Comparison of ENCODE assay signal across 23 cellular contexts in genomic region chr6:109450801-109451200, GRCh38. TPM values are rescaled to one million over a fixed set of nuclear protein-coding genes. Genes with fewer than 3 reads are reported as not detected.
DNase-seq lines count a peak whose midpoint lies in the region; ATAC-seq and TF ChIP-seq lines count a peak whose summit lies in the region.
"Had no signal": no experiment of that assay in that cellular context is flagged by ENCODE, and none has a peak within 500 bp of the region (broad histone marks: within the 10 kb centered on the region; RNA-seq: fewer than 3 reads in every experiment).

No MANE protein-coding gene starts in this region.

- no TSS peak for BruUV-seq in Calu3 (replicated peaks; lab: Mats Ljungman, UMichigan)

- H3K4me3 ChIP-seq in CD8-positive, alpha-beta memory T cell (ENCODE audit: low read length) = no peak overlapping the region
- H3K4me3 ChIP-seq: breast epithelium, Peyer's patch, suprapubic skin had no signal

- peaks cover 48% of the 10 kb centered on the region for H3K36me3 Mint-ChIP-seq in activated CD8-positive, alpha-beta T cell treated with anti-CD3 and anti-CD28 coated beads, Interleukin-2, amount 10 ng/mL, durations not matched to agents 7 days and 5 days (ENCODE audit: low read depth)
- peaks cover 11% of the 10 kb centered on the region for H3K36me3 Mint-ChIP-seq in activated CD8-positive, alpha-beta T cell treated with anti-CD3 and anti-CD28 coated beads for 36 hours (ENCODE audit: low read depth)
- H3K36me3 Mint-ChIP-seq in CD8-positive, alpha-beta memory T cell = peaks cover 0 to 40% (median 3%) of the 10 kb centered on the region in 3 donors
- peaks cover 39% of the 10 kb centered on the region for H3K36me3 Mint-ChIP-seq in activated T-helper 17 cell treated with anti-CD3 and anti-CD28 coated beads, Interleukin-2, amount 50 U/mL, for 72 hours (ENCODE audit: low read depth)
- peaks cover 61% of the 10 kb centered on the region for H3K36me3 Mint-ChIP-seq in stimulated activated effector memory CD8-positive, alpha-beta T cell treated with anti-CD3 and anti-CD28 coated beads, Interleukin-12 subunit alpha, Interleukin-12 subunit beta, amount 100 ng/mL, for 72 hours
- peaks cover 30% of the 10 kb centered on the region for H3K36me3 Mint-ChIP-seq in Calu3 (ENCODE audit: insufficient read depth, unreplicated experiment)

- POLR2A ChIA-PET in activated CD8-positive, alpha-beta T cell treated with anti-CD3 and anti-CD28 coated beads, Interleukin-2, amount 10 ng/mL, durations not matched to agents 7 days and 5 days (lab: Charles Lee) = interaction anchor here (1.2 to 1.9 kb wide), 5 partner anchors 9 to 83 kb away, joined by 3 to 14 read pairs (median 5); partner anchors contain the start of genes CD164, PPIL6, SMPD2 and ZBTB24
- POLR2A ChIA-PET in activated CD8-positive, alpha-beta T cell treated with anti-CD3 and anti-CD28 coated beads for 36 hours (lab: Charles Lee) = interaction anchor here (0.7 to 2.4 kb wide), 2 partner anchors 10 to 222 kb away, joined by 3 to 16 read pairs; partner anchors contain the start of genes PPIL6 and SMPD2
- POLR2A ChIA-PET in CD8-positive, alpha-beta memory T cell (lab: Charles Lee) = interaction anchor here (3.1 kb wide), 1 partner anchor 10 kb away, joined by 15 read pairs; the partner anchor contains the start of genes PPIL6 and SMPD2

- ATAC-seq in activated CD8-positive, alpha-beta T cell treated with anti-CD3 and anti-CD28 coated beads, Interleukin-2, amount 10 ng/mL, durations not matched to agents 7 days and 5 days = no peak
- ATAC-seq in activated CD8-positive, alpha-beta T cell treated with anti-CD3 and anti-CD28 coated beads for 36 hours = no peak
- ATAC-seq in activated T-helper 17 cell treated with anti-CD3 and anti-CD28 coated beads, Interleukin-2, amount 50 U/mL, for 72 hours (replicated peaks) = no peak
- ATAC-seq in stimulated activated effector memory CD8-positive, alpha-beta T cell treated with anti-CD3 and anti-CD28 coated beads, Interleukin-12 subunit alpha, Interleukin-12 subunit beta, amount 100 ng/mL, for 72 hours = no peak
- ATAC-seq in HG02588 (IDR thresholded peaks at IDR 0.05; ENCODE audit: unreplicated experiment) = no peak
- ATAC-seq: left cardiac atrium had no signal

- H3K4me1 ChIP-seq in CD8-positive, alpha-beta memory T cell (ENCODE audit: insufficient read depth, low read length) = peaks cover 35% of the 10 kb centered on the region
- H3K4me1 ChIP-seq: breast epithelium had no signal

- no peak overlapping the region for H3K27ac Mint-ChIP-seq in activated CD8-positive, alpha-beta T cell treated with anti-CD3 and anti-CD28 coated beads, Interleukin-2, amount 10 ng/mL, durations not matched to agents 7 days and 5 days
- H3K27ac Mint-ChIP-seq in activated CD8-positive, alpha-beta T cell treated with anti-CD3 and anti-CD28 coated beads for 36 hours = no peak overlapping the region
- peak overlapping the region in 5 of 8 donors; percentile 67 to 88 (median 75) for H3K27ac Mint-ChIP-seq in CD8-positive, alpha-beta memory T cell
- peak overlapping the region; percentile 83 for H3K27ac Mint-ChIP-seq in activated T-helper 17 cell treated with anti-CD3 and anti-CD28 coated beads, Interleukin-2, amount 50 U/mL, for 72 hours
- H3K27ac Mint-ChIP-seq in stimulated activated effector memory CD8-positive, alpha-beta T cell treated with anti-CD3 and anti-CD28 coated beads, Interleukin-12 subunit alpha, Interleukin-12 subunit beta, amount 100 ng/mL, for 72 hours = peak overlapping the region; percentile 87
- H3K27ac Mint-ChIP-seq in Calu3 (ENCODE audit: unreplicated experiment) = no peak overlapping the region

- CTCF ChIA-PET in activated CD8-positive, alpha-beta T cell treated with anti-CD3 and anti-CD28 coated beads, Interleukin-2, amount 10 ng/mL, durations not matched to agents 7 days and 5 days (lab: Charles Lee) = interaction anchor here (1.5 to 2.6 kb wide), 2 partner anchors 10 to 263 kb away, joined by 4 to 12 read pairs; partner anchors contain the start of genes PPIL6 and SMPD2
- CTCF ChIA-PET in activated CD8-positive, alpha-beta T cell treated with anti-CD3 and anti-CD28 coated beads for 36 hours (lab: Charles Lee) = interaction anchor here (2.2 kb wide), 1 partner anchor 10 kb away, joined by 7 read pairs; the partner anchor contains the start of genes PPIL6 and SMPD2
- CTCF ChIA-PET in CD8-positive, alpha-beta memory T cell (lab: Charles Lee) = interaction anchor here (4.2 kb wide), 1 partner anchor 9 kb away, joined by 21 read pairs; the partner anchor contains the start of genes PPIL6 and SMPD2
- CTCF ChIA-PET in Calu3 (lab: Charles Lee) = no interaction called here

- TF ChIP-seq CTCF in activated CD8-positive, alpha-beta T cell treated with anti-CD3 and anti-CD28 coated beads for 36 hours (IDR thresholded peaks at IDR 0.05) = no peak
- no peak for TF ChIP-seq CTCF in Calu3 (IDR thresholded peaks at IDR 0.05; ENCODE audit: unreplicated experiment)

- no peaks in the 10 kb centered on the region for H3K36me3 ChIP-seq in CD8-positive, alpha-beta memory T cell (ENCODE audit: insufficient read depth, low read length)
- H3K36me3 ChIP-seq: breast epithelium had no signal

- intact Hi-C loops in activated CD8-positive, alpha-beta T cell treated with anti-CD3 and anti-CD28 coated beads for 36 hours (cut with micrococcal nuclease) = no loop called here
- intact Hi-C loops in Calu3 (cut with micrococcal nuclease; ENCODE audit: unreplicated experiment) = no loop called here

- no peaks in the 10 kb centered on the region for H3K9me3 ChIP-seq in CD8-positive, alpha-beta memory T cell (ENCODE audit: low read length)
- H3K9me3 ChIP-seq: breast epithelium, Peyer's patch, suprapubic skin had no signal

- H3K4me3 Mint-ChIP-seq in activated CD8-positive, alpha-beta T cell treated with anti-CD3 and anti-CD28 coated beads, Interleukin-2, amount 10 ng/mL, durations not matched to agents 7 days and 5 days = no peak overlapping the region
- H3K4me3 Mint-ChIP-seq in activated CD8-positive, alpha-beta T cell treated with anti-CD3 and anti-CD28 coated beads for 36 hours = no peak overlapping the region
- H3K4me3 Mint-ChIP-seq in CD8-positive, alpha-beta memory T cell = peak overlapping the region in 2 of 7 donors; percentile 19 to 58
- no peak overlapping the region for H3K4me3 Mint-ChIP-seq in activated T-helper 17 cell treated with anti-CD3 and anti-CD28 coated beads, Interleukin-2, amount 50 U/mL, for 72 hours
- no peak overlapping the region for H3K4me3 Mint-ChIP-seq in stimulated activated effector memory CD8-positive, alpha-beta T cell treated with anti-CD3 and anti-CD28 coated beads, Interleukin-12 subunit alpha, Interleukin-12 subunit beta, amount 100 ng/mL, for 72 hours
- H3K4me3 Mint-ChIP-seq in Calu3 (ENCODE audit: low read depth, unreplicated experiment) = no peak overlapping the region

- no peaks in the 10 kb centered on the region for H3K9me3 Mint-ChIP-seq in activated CD8-positive, alpha-beta T cell treated with anti-CD3 and anti-CD28 coated beads, Interleukin-2, amount 10 ng/mL, durations not matched to agents 7 days and 5 days (ENCODE audit: insufficient read depth)
- no peaks in the 10 kb centered on the region for H3K9me3 Mint-ChIP-seq in activated CD8-positive, alpha-beta T cell treated with anti-CD3 and anti-CD28 coated beads for 36 hours
- no peaks in the 10 kb centered on the region for H3K9me3 Mint-ChIP-seq in CD8-positive, alpha-beta memory T cell
- no peaks in the 10 kb centered on the region for H3K9me3 Mint-ChIP-seq in activated T-helper 17 cell treated with anti-CD3 and anti-CD28 coated beads, Interleukin-2, amount 50 U/mL, for 72 hours
- H3K9me3 Mint-ChIP-seq in stimulated activated effector memory CD8-positive, alpha-beta T cell treated with anti-CD3 and anti-CD28 coated beads, Interleukin-12 subunit alpha, Interleukin-12 subunit beta, amount 100 ng/mL, for 72 hours = no peaks in the 10 kb centered on the region
- no peaks in the 10 kb centered on the region for H3K9me3 Mint-ChIP-seq in Calu3 (ENCODE audit: low read depth, unreplicated experiment)

- no peaks in the 10 kb centered on the region for H3K27me3 ChIP-seq in CD8-positive, alpha-beta memory T cell (ENCODE audit: insufficient read depth, low read length, poor library complexity, severe bottlenecking)
- H3K27me3 ChIP-seq: breast epithelium, Peyer's patch, suprapubic skin had no signal

- H3K27ac ChIP-seq in CD8-positive, alpha-beta memory T cell (ENCODE audit: low read depth, low read length) = no peak overlapping the region
- H3K27ac ChIP-seq: breast epithelium, suprapubic skin had no signal

- DNase-seq in activated CD8-positive, alpha-beta T cell treated with anti-CD3 and anti-CD28 coated beads, Interleukin-2, amount 10 ng/mL, durations not matched to agents 7 days and 5 days = peak; percentile 19
- no peak for DNase-seq in activated CD8-positive, alpha-beta T cell treated with anti-CD3 and anti-CD28 coated beads for 36 hours
- no peak for DNase-seq in CD8-positive, alpha-beta memory T cell
- peak in 1 of 2 donors; percentile 30 for DNase-seq in stimulated activated effector memory CD8-positive, alpha-beta T cell treated with anti-CD3 and anti-CD28 coated beads, Interleukin-12 subunit alpha, Interleukin-12 subunit beta, amount 100 ng/mL, for 72 hours (ENCODE audit: low spot score in 2 of 2)
- no peak for DNase-seq in Calu3
- DNase-seq: ACHN; activated T-cell treated with anti-CD3 and anti-CD28 coated beads for 4 hours; amniotic stem cell; C1 segment of cervical spinal cord; effector CD8-positive, alpha-beta T cell; HCEC 1CT; KBM-7; left cardiac atrium; NCI-H1436; NCI-H2171; NCI-H524 treated with DMSO at 0.1 percent for 48 hours; small intestine; stimulated activated CD4-positive, alpha-beta T cell treated with anti-CD3 and anti-CD28 coated beads, Interleukin-1b, Interleukin-23, amount 100 ng/mL, for 48 hours had no signal

- no peaks in the 10 kb centered on the region for H3K27me3 Mint-ChIP-seq in activated CD8-positive, alpha-beta T cell treated with anti-CD3 and anti-CD28 coated beads, Interleukin-2, amount 10 ng/mL, durations not matched to agents 7 days and 5 days (ENCODE audit: low read depth)
- H3K27me3 Mint-ChIP-seq in activated CD8-positive, alpha-beta T cell treated with anti-CD3 and anti-CD28 coated beads for 36 hours = no peaks in the 10 kb centered on the region
- peaks cover 0 to 1% of the 10 kb centered on the region in 2 donors for H3K27me3 Mint-ChIP-seq in CD8-positive, alpha-beta memory T cell
- no peaks in the 10 kb centered on the region for H3K27me3 Mint-ChIP-seq in activated T-helper 17 cell treated with anti-CD3 and anti-CD28 coated beads, Interleukin-2, amount 50 U/mL, for 72 hours
- H3K27me3 Mint-ChIP-seq in Calu3 (ENCODE audit: unreplicated experiment) = no peaks in the 10 kb centered on the region

- H3K4me1 Mint-ChIP-seq in activated CD8-positive, alpha-beta T cell treated with anti-CD3 and anti-CD28 coated beads, Interleukin-2, amount 10 ng/mL, durations not matched to agents 7 days and 5 days (ENCODE audit: low read depth) = peaks cover 70% of the 10 kb centered on the region
- H3K4me1 Mint-ChIP-seq in activated CD8-positive, alpha-beta T cell treated with anti-CD3 and anti-CD28 coated beads for 36 hours (ENCODE audit: low read depth) = peaks cover 46% of the 10 kb centered on the region
- peaks cover 43 to 61% (median 44%) of the 10 kb centered on the region in 3 donors for H3K4me1 Mint-ChIP-seq in CD8-positive, alpha-beta memory T cell
- peaks cover 28% of the 10 kb centered on the region for H3K4me1 Mint-ChIP-seq in activated T-helper 17 cell treated with anti-CD3 and anti-CD28 coated beads, Interleukin-2, amount 50 U/mL, for 72 hours
- peaks cover 47% of the 10 kb centered on the region for H3K4me1 Mint-ChIP-seq in stimulated activated effector memory CD8-positive, alpha-beta T cell treated with anti-CD3 and anti-CD28 coated beads, Interleukin-12 subunit alpha, Interleukin-12 subunit beta, amount 100 ng/mL, for 72 hours
- H3K4me1 Mint-ChIP-seq in Calu3 (ENCODE audit: low read depth, unreplicated experiment) = no peaks in the 10 kb centered on the region

RNA-seq across cellular contexts. Expression of gene MICAL1, which starts 4.8 kb away (rescaled TPM):
- 10 to 100 TPM; 50.5 to 53.2 TPM for total RNA-seq in activated CD8-positive, alpha-beta T cell treated with anti-CD3 and anti-CD28 coated beads, Interleukin-2, amount 10 ng/mL, durations not matched to agents 7 days and 5 days
- 10 to 100 TPM; 17.7 TPM for total RNA-seq in activated CD8-positive, alpha-beta T cell treated with anti-CD3 and anti-CD28 coated beads for 36 hours
- 10 to 100 TPM; 33.2 to 34.7 TPM for total RNA-seq in CD8-positive, alpha-beta memory T cell
- polyA plus RNA-seq in CD8-positive, alpha-beta memory T cell = 18.8 TPM
- total RNA-seq in activated T-helper 17 cell treated with anti-CD3 and anti-CD28 coated beads, Interleukin-2, amount 50 U/mL, for 72 hours = 10 to 100 TPM; 43.3 to 58.3 TPM
- total RNA-seq in Calu3 (2022) = 22.5 and 25.4 TPM in 2 replicates

RNA-seq across cellular contexts. Expression of gene SMPD2, which starts 10.3 kb away (rescaled TPM):
- 10 to 100 TPM; 15.5 to 15.6 TPM for total RNA-seq in activated CD8-positive, alpha-beta T cell treated with anti-CD3 and anti-CD28 coated beads, Interleukin-2, amount 10 ng/mL, durations not matched to agents 7 days and 5 days
- total RNA-seq in activated CD8-positive, alpha-beta T cell treated with anti-CD3 and anti-CD28 coated beads for 36 hours = 1 to 10 TPM; 8.7 to 9.6 TPM
- 10 to 100 TPM; 15.1 to 15.8 TPM for total RNA-seq in CD8-positive, alpha-beta memory T cell
- 9.4 TPM for polyA plus RNA-seq in CD8-positive, alpha-beta memory T cell
- total RNA-seq in activated T-helper 17 cell treated with anti-CD3 and anti-CD28 coated beads, Interleukin-2, amount 50 U/mL, for 72 hours = 1 to 10 TPM; 8.0 to 9.7 TPM
- 15.9 and 17.3 TPM in 2 replicates for total RNA-seq in Calu3 (2022)

RNA-seq across cellular contexts. Expression of gene PPIL6, which starts 10.4 kb away (rescaled TPM):
- total RNA-seq in activated CD8-positive, alpha-beta T cell treated with anti-CD3 and anti-CD28 coated beads, Interleukin-2, amount 10 ng/mL, durations not matched to agents 7 days and 5 days = under 1 TPM in 1 of 2 experiments, not detected in 1; 0.16 TPM
- under 1 TPM; 0.27 to 0.38 TPM for total RNA-seq in activated CD8-positive, alpha-beta T cell treated with anti-CD3 and anti-CD28 coated beads for 36 hours
- total RNA-seq in CD8-positive, alpha-beta memory T cell = under 1 TPM in 1 of 2 experiments, not detected in 1; 0.13 TPM
- polyA plus RNA-seq in CD8-positive, alpha-beta memory T cell = 0.46 TPM
- under 1 TPM in 1 of 2 donors, not detected in 1; 0.39 TPM for total RNA-seq in activated T-helper 17 cell treated with anti-CD3 and anti-CD28 coated beads, Interleukin-2, amount 50 U/mL, for 72 hours
- total RNA-seq in Calu3 (2022) = 2.5 and 2.6 TPM in 2 replicates

RNA-seq across cellular contexts. Expression of gene ZBTB24, which starts 32.2 kb away (rescaled TPM):
- 10 to 100 TPM; 16.0 to 16.3 TPM for total RNA-seq in activated CD8-positive, alpha-beta T cell treated with anti-CD3 and anti-CD28 coated beads, Interleukin-2, amount 10 ng/mL, durations not matched to agents 7 days and 5 days
- 10 to 100 TPM; 10.5 to 11.8 TPM for total RNA-seq in activated CD8-positive, alpha-beta T cell treated with anti-CD3 and anti-CD28 coated beads for 36 hours
- total RNA-seq in CD8-positive, alpha-beta memory T cell = 10 to 100 TPM; 19.5 to 19.9 TPM
- 7.5 TPM for polyA plus RNA-seq in CD8-positive, alpha-beta memory T cell
- 10 to 100 TPM; 11.0 to 11.4 TPM for total RNA-seq in activated T-helper 17 cell treated with anti-CD3 and anti-CD28 coated beads, Interleukin-2, amount 50 U/mL, for 72 hours
- total RNA-seq in Calu3 (2022) = 11.2 and 11.5 TPM in 2 replicates

Comparison
In these comparisons a context has a peak if more than half of its experiments do, and no peak if none do; other contexts are left out.
1. H3K27ac Mint-ChIP-seq: peak in CD8-positive, alpha-beta memory T cell (5 of 8), activated T-helper 17 cell treated with anti-CD3 and anti-CD28 coated beads, Interleukin-2, amount 50 U/mL, for 72 hours (single experiment) and stimulated activated effector memory CD8-positive, alpha-beta T cell treated with anti-CD3 and anti-CD28 coated beads, Interleukin-12 subunit alpha, Interleukin-12 subunit beta, amount 100 ng/mL, for 72 hours (single experiment); none in activated CD8-positive, alpha-beta T cell treated with anti-CD3 and anti-CD28 coated beads, Interleukin-2, amount 10 ng/mL, durations not matched to agents 7 days and 5 days (single experiment), activated CD8-positive, alpha-beta T cell treated with anti-CD3 and anti-CD28 coated beads for 36 hours (single experiment) and Calu3 (single experiment).